In genomic region chr13:40139896-40140520, GRCh38 we compare ENCODE assay signal across 24 cellular contexts.
DNase-seq lines count a peak whose midpoint lies in the region; ATAC-seq, FAIRE-seq and TF ChIP-seq lines count a peak whose summit lies in the region.
"Had no signal": no experiment of that assay in that cellular context is flagged by ENCODE, and none has a peak within 500 bp of the region (broad histone marks: within the 10 kb centered on the region; RNA-seq: fewer than 3 reads in every experiment).

No MANE protein-coding gene starts in this region.

- no peaks in the 10 kb centered on the region for H3K36me3 ChIP-seq in osteoblast (ENCODE audit: insufficient read depth, low read length)
- no peaks in the 10 kb centered on the region for H3K36me3 ChIP-seq in gastrocnemius medialis
- no peaks in the 10 kb centered on the region for H3K36me3 ChIP-seq in prostate gland
- H3K36me3 ChIP-seq: BLaER1 had no signal

- no peak overlapping the region for H3K4me3 Mint-ChIP-seq in activated T-helper 17 cell treated with anti-CD3 and anti-CD28 coated beads, Interleukin-2, amount 50 U/mL, for 72 hours
- no peak overlapping the region for H3K4me3 Mint-ChIP-seq in activated CD8-positive, alpha-beta memory T cell treated with anti-CD3 and anti-CD28 coated beads, Interleukin-2, amount 10 ng/mL, durations not matched to agents 7 days and 5 days
- H3K4me3 Mint-ChIP-seq: CD4-positive, CD25-positive, alpha-beta regulatory T cell; IgD-negative memory B cell had no signal

- in situ Hi-C loops in gastrocnemius medialis (cut with MboI; ENCODE audit: low sequenced_read_pairs in 4 of 4): no loop called here

- TF ChIP-seq POLR2A in gastrocnemius medialis (IDR thresholded peaks at IDR 0.05): no peak
- no peak for TF ChIP-seq POLR2A in prostate gland (IDR thresholded peaks at IDR 0.05)

- no peaks in the 10 kb centered on the region for H3K4me1 ChIP-seq in osteoblast (ENCODE audit: insufficient read depth, low read length)
- H3K4me1 ChIP-seq in gastrocnemius medialis: no peaks in the 10 kb centered on the region
- no peaks in the 10 kb centered on the region for H3K4me1 ChIP-seq in prostate gland (replicated peaks)

- DNase-seq in LHCN-M2 (ENCODE audit: low read depth) (peak; percentile 52), fibroblast of pulmonary artery (ENCODE audit: low read depth) (peak; percentile 49), osteoblast (ENCODE audit: insufficient read length, low spot score, missing footprints) (no peak), GM19239 (ENCODE audit: insufficient read length, low spot score) (no peak), gastrocnemius medialis (no peak), prostate gland (ENCODE audit: low spot score) (no peak)
- DNase-seq in activated CD8-positive, alpha-beta memory T cell treated with anti-CD3 and anti-CD28 coated beads, Interleukin-2, amount 10 ng/mL, durations not matched to agents 7 days and 5 days: no peak
- DNase-seq: CD4-positive, CD25-positive, alpha-beta regulatory T cell; NCI-H1048; NCI-H1417; NCI-H1694; NCI-H2029 treated with DMSO at 0.1 percent for 48 hours; NCI-H526 treated with DMSO at 0.1 percent for 48 hours; SHP77 had no signal

- H4K20me1 ChIP-seq in osteoblast (ENCODE audit: insufficient read depth, low read length): no peaks in the 10 kb centered on the region
- H4K20me1 ChIP-seq: BLaER1 had no signal

- H3K36me3 Mint-ChIP-seq in activated T-helper 17 cell treated with anti-CD3 and anti-CD28 coated beads, Interleukin-2, amount 50 U/mL, for 72 hours (ENCODE audit: low read depth): no peaks in the 10 kb centered on the region
- H3K36me3 Mint-ChIP-seq in activated CD8-positive, alpha-beta memory T cell treated with anti-CD3 and anti-CD28 coated beads, Interleukin-2, amount 10 ng/mL, durations not matched to agents 7 days and 5 days: no peaks in the 10 kb centered on the region
- H3K36me3 Mint-ChIP-seq: CD4-positive, CD25-positive, alpha-beta regulatory T cell had no signal

- H3K27ac ChIP-seq in osteoblast (ENCODE audit: low read depth, low read length): no peak overlapping the region
- no peak overlapping the region for H3K27ac ChIP-seq in gastrocnemius medialis
- H3K27ac ChIP-seq in prostate gland: no peak overlapping the region
- H3K27ac ChIP-seq: BLaER1, HL-60, KMS-11, RWPE1 had no signal

- intact Hi-C loops in gastrocnemius medialis (cut with DNase I; ENCODE audit: low total_unique reads) (no loop called here), prostate gland (cut with DNase I) (loop anchor here (10.0 kb wide), 1 partner anchor 95 kb away; no protein-coding TSS in a partner anchor)

- no peak for FAIRE-seq in GM19239 (lab: Jason Lieb, UNC)
- FAIRE-seq: A204.1, D721Med, GM18507, H54 had no signal

- H3K27me3 ChIP-seq in osteoblast (ENCODE audit: insufficient read depth, low read length) (no peaks in the 10 kb centered on the region), gastrocnemius medialis (no peaks in the 10 kb centered on the region), prostate gland (replicated peaks; ENCODE audit: insufficient read depth) (no peaks in the 10 kb centered on the region)
- H3K27me3 ChIP-seq: BLaER1 had no signal

- no peak for TF ChIP-seq CTCF in fibroblast of pulmonary artery (IDR thresholded peaks at IDR 0.05; ENCODE audit: low read length, missing control alignments)
- TF ChIP-seq CTCF in osteoblast (IDR thresholded peaks at IDR 0.05; ENCODE audit: extremely low read depth, low read depth, low read length): no peak
- TF ChIP-seq CTCF in gastrocnemius medialis (IDR thresholded peaks at IDR 0.05 in 4 of 5, conservative IDR thresholded peaks at IDR 0.05 in 1 of 5): no peak
- no peak for TF ChIP-seq CTCF in prostate gland (IDR thresholded peaks at IDR 0.05)

- no peaks in the 10 kb centered on the region for H3K79me2 ChIP-seq in osteoblast (ENCODE audit: insufficient read depth, low read length)

- H3K9me3 Mint-ChIP-seq in activated T-helper 17 cell treated with anti-CD3 and anti-CD28 coated beads, Interleukin-2, amount 50 U/mL, for 72 hours: peaks cover 3% of the 10 kb centered on the region
- no peaks in the 10 kb centered on the region for H3K9me3 Mint-ChIP-seq in activated CD8-positive, alpha-beta memory T cell treated with anti-CD3 and anti-CD28 coated beads, Interleukin-2, amount 10 ng/mL, durations not matched to agents 7 days and 5 days (ENCODE audit: low read depth)

- H3K27ac Mint-ChIP-seq in activated T-helper 17 cell treated with anti-CD3 and anti-CD28 coated beads, Interleukin-2, amount 50 U/mL, for 72 hours: peak overlapping the region; percentile 4
- no peak overlapping the region for H3K27ac Mint-ChIP-seq in activated CD8-positive, alpha-beta memory T cell treated with anti-CD3 and anti-CD28 coated beads, Interleukin-2, amount 10 ng/mL, durations not matched to agents 7 days and 5 days
- H3K27ac Mint-ChIP-seq: IgD-negative memory B cell had no signal

- no peak overlapping the region for H3K4me3 ChIP-seq in fibroblast of pulmonary artery (replicated peaks; ENCODE audit: low read depth, low read length)
- no peak overlapping the region for H3K4me3 ChIP-seq in osteoblast (ENCODE audit: insufficient read depth, low read length)
- no peak overlapping the region for H3K4me3 ChIP-seq in gastrocnemius medialis
- no peak overlapping the region for H3K4me3 ChIP-seq in prostate gland
- H3K4me3 ChIP-seq: BLaER1 had no signal

- 76% methylated on average over 10 of the region's 10 CpGs for WGBS in prostate gland

- ATAC-seq in activated T-helper 17 cell treated with anti-CD3 and anti-CD28 coated beads, Interleukin-2, amount 50 U/mL, for 72 hours (replicated peaks): no peak
- ATAC-seq in gastrocnemius medialis: no peak
- no peak for ATAC-seq in activated CD8-positive, alpha-beta memory T cell treated with anti-CD3 and anti-CD28 coated beads, Interleukin-2, amount 10 ng/mL, durations not matched to agents 7 days and 5 days

- peak overlapping the region; percentile 26 for H3K4me2 ChIP-seq in osteoblast (ENCODE audit: insufficient read depth, low read length)
- H3K4me2 ChIP-seq: BLaER1, KMS-11 had no signal

- H3K27me3 Mint-ChIP-seq in activated T-helper 17 cell treated with anti-CD3 and anti-CD28 coated beads, Interleukin-2, amount 50 U/mL, for 72 hours: no peaks in the 10 kb centered on the region
- H3K27me3 Mint-ChIP-seq in activated CD8-positive, alpha-beta memory T cell treated with anti-CD3 and anti-CD28 coated beads, Interleukin-2, amount 10 ng/mL, durations not matched to agents 7 days and 5 days: no peaks in the 10 kb centered on the region
- H3K27me3 Mint-ChIP-seq: CD4-positive, CD25-positive, alpha-beta regulatory T cell had no signal

- H2AFZ ChIP-seq in osteoblast (ENCODE audit: low read length): peak overlapping the region; percentile 50

- H3K9me3 ChIP-seq in osteoblast (ENCODE audit: low read depth, low read length) (no peaks in the 10 kb centered on the region), gastrocnemius medialis (no peaks in the 10 kb centered on the region), prostate gland (no peaks in the 10 kb centered on the region)
- H3K9me3 ChIP-seq: BLaER1 had no signal

- peaks cover 38% of the 10 kb centered on the region for H3K4me1 Mint-ChIP-seq in activated T-helper 17 cell treated with anti-CD3 and anti-CD28 coated beads, Interleukin-2, amount 50 U/mL, for 72 hours
- H3K4me1 Mint-ChIP-seq in activated CD8-positive, alpha-beta memory T cell treated with anti-CD3 and anti-CD28 coated beads, Interleukin-2, amount 10 ng/mL, durations not matched to agents 7 days and 5 days: peaks cover 6% of the 10 kb centered on the region

- CTCF ChIA-PET in activated CD8-positive, alpha-beta memory T cell treated with anti-CD3 and anti-CD28 coated beads, Interleukin-2, amount 10 ng/mL, durations not matched to agents 7 days and 5 days (lab: Charles Lee): interaction anchor here (0.9 kb wide), 1 partner anchor 626 kb away, joined by 3 read pairs; no protein-coding TSS in a partner anchor

Comparison
In these comparisons a context has a peak if more than half of its experiments do, and no peak if none do; other contexts are left out.
1. DNase-seq: peak in LHCN-M2 (single experiment) and fibroblast of pulmonary artery (single experiment); none in osteoblast (single experiment), GM19239 (single experiment), gastrocnemius medialis (0 of 2), prostate gland (single experiment) and activated CD8-positive, alpha-beta memory T cell treated with anti-CD3 and anti-CD28 coated beads, Interleukin-2, amount 10 ng/mL, durations not matched to agents 7 days and 5 days (single experiment).